8 cellular contexts compared by ENCODE assay signal in the genomic region with DNA sequence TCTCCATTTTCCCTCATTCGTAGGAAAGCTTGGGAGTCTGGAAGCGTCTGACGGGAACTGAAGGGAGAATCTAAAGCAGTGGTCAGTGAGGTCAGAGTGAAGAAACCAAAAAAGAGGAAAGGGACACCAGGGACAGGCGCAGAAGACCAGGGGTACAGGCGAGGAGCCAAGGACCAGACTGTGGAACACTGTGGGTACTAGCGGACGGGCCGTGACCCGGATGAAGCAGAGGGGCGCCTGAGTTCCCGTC. TPM values are rescaled to one million over a fixed set of nuclear protein-coding genes. Genes with fewer than 3 reads are reported as not detected.
DNase-seq lines count a peak whose midpoint lies in the region; ATAC-seq, FAIRE-seq and TF ChIP-seq lines count a peak whose summit lies in the region.

No MANE protein-coding gene starts in this region.

- no peaks in the 10 kb centered on the region for H3K79me2 ChIP-seq in OCI-LY1 (ENCODE audit: insufficient read depth, low read length)

- CTCF ChIA-PET in Caco-2 (lab: Charles Lee), result interaction anchor here (1.0 to 1.9 kb wide), 3 partner anchors 16 to 43 kb away, joined by 4 to 10 read pairs (median 10); no protein-coding TSS in a partner anchor

- H3K9me3 Mint-ChIP-seq in Caco-2 (ENCODE audit: unreplicated experiment), result no peaks in the 10 kb centered on the region
- no peaks in the 10 kb centered on the region for H3K9me3 Mint-ChIP-seq in endothelial cell (ENCODE audit: unreplicated experiment)

- H3K27ac ChIP-seq in OCI-LY1 (ENCODE audit: low read depth, low read length, poor library complexity, severe bottlenecking), result peak overlapping the region; percentile 58
- peak overlapping the region; percentile 95 to 98 (median 97) for H3K27ac ChIP-seq in pancreas

- BruUV-seq in Caco-2 (replicated peaks; lab: Mats Ljungman, UMichigan), result no TSS peak

- FAIRE-seq in pancreas (lab: Jason Lieb, UNC), result no peak

- H3K27me3 Mint-ChIP-seq in Caco-2 (ENCODE audit: insufficient read depth, unreplicated experiment), result no peaks in the 10 kb centered on the region
- H3K27me3 Mint-ChIP-seq in endothelial cell (ENCODE audit: unreplicated experiment), result peaks cover 21% of the 10 kb centered on the region

- H3K9me2 ChIP-seq in OCI-LY1 (ENCODE audit: low read depth, low read length), result no peaks in the 10 kb centered on the region

- H3K27ac Mint-ChIP-seq in Caco-2 (ENCODE audit: unreplicated experiment) (peak overlapping the region; percentile 93), endothelial cell (ENCODE audit: unreplicated experiment) (peak overlapping the region; percentile 99)

- ATAC-seq in pancreas (no peak), GM21723 (IDR thresholded peaks at IDR 0.05; ENCODE audit: unreplicated experiment) (no peak)

- no peaks in the 10 kb centered on the region for H4K20me1 ChIP-seq in OCI-LY1 (ENCODE audit: insufficient read depth, low read length)

- H3K36me3 Mint-ChIP-seq in Caco-2 (ENCODE audit: insufficient read depth, unreplicated experiment), result peaks cover 21% of the 10 kb centered on the region
- H3K36me3 Mint-ChIP-seq in endothelial cell (ENCODE audit: low read depth, unreplicated experiment), result peaks cover 11% of the 10 kb centered on the region

- H3K4me3 Mint-ChIP-seq in Caco-2 (ENCODE audit: unreplicated experiment), result peak overlapping the region; percentile 80
- H3K4me3 Mint-ChIP-seq in endothelial cell (ENCODE audit: unreplicated experiment), result peak overlapping the region; percentile 95

- no peaks in the 10 kb centered on the region for H3K27me3 ChIP-seq in Caco-2 (replicated peaks; ENCODE audit: control insufficient read depth, insufficient read depth, low read length)
- no peaks in the 10 kb centered on the region for H3K27me3 ChIP-seq in OCI-LY1 (ENCODE audit: insufficient read depth, low read length)
- no peaks in the 10 kb centered on the region for H3K27me3 ChIP-seq in pancreas

- peak overlapping the region; percentile 95 for H3K4me2 ChIP-seq in OCI-LY1 (ENCODE audit: low read length)

- H3K36me3 ChIP-seq in Caco-2 (ENCODE audit: control insufficient read depth, insufficient read depth, low read length) (no peaks in the 10 kb centered on the region), OCI-LY1 (ENCODE audit: insufficient read depth, low read length) (no peaks in the 10 kb centered on the region), pancreas (no peaks in the 10 kb centered on the region)

- DNase-seq in Caco-2 (no peak), endothelial cell (ENCODE audit: low spot score) (no peak), pancreas (no peak), NCI-H524 treated with DMSO at 0.1 percent for 48 hours (lab: John Stamatoyannopoulos, UW) (no peak), mucosa of gallbladder (ENCODE audit: low spot score) (no peak), NCI-H1417 (lab: John Stamatoyannopoulos, UW) (no peak)

- peak overlapping the region; percentile 81 for H3K9ac ChIP-seq in OCI-LY1 (ENCODE audit: low read length)

- no peak for TF ChIP-seq CTCF in Caco-2 (IDR thresholded peaks at IDR 0.05; ENCODE audit: insufficient read depth in 1 of 2, low read depth in 1 of 2, low read length in 1 of 2, severe bottlenecking in 1 of 2, unreplicated experiment in 1 of 2)
- TF ChIP-seq CTCF in OCI-LY1 (IDR thresholded peaks at IDR 0.05; ENCODE audit: low read length), result no peak
- no peak for TF ChIP-seq CTCF in endothelial cell (IDR thresholded peaks at IDR 0.05; ENCODE audit: unreplicated experiment)
- TF ChIP-seq CTCF in pancreas (IDR thresholded peaks at IDR 0.05), result no peak

- H3K4me1 ChIP-seq in Caco-2 (peaks cover 15% of the 10 kb centered on the region), OCI-LY1 (ENCODE audit: insufficient read depth, low read length, severe bottlenecking) (peaks cover 31% of the 10 kb centered on the region), pancreas (peaks cover 0 to 15% (median 0%) of the 10 kb centered on the region in 3 donors)

- intact Hi-C loops in Caco-2 (cut with micrococcal nuclease; ENCODE audit: unreplicated experiment) (no loop called here), pancreas (cut with DNase I) (no loop called here)

- peaks cover 4% of the 10 kb centered on the region; the same call in 1 of the 2 replicates for H3F3A ChIP-seq in OCI-LY1 (ENCODE audit: insufficient read depth, low read length)

- peak overlapping the region; percentile 91 for H3K4me3 ChIP-seq in Caco-2 (ENCODE audit: low read depth, low read length)
- peak overlapping the region; percentile 94 for H3K4me3 ChIP-seq in OCI-LY1 (ENCODE audit: low read depth, low read length, poor library complexity, severe bottlenecking)
- H3K4me3 ChIP-seq in pancreas, result peak overlapping the region; percentile 65 to 86 (median 76)

- no peak overlapping the region for H2AFZ ChIP-seq in OCI-LY1 (ENCODE audit: low read length)

- no peaks in the 10 kb centered on the region for H3K9me3 ChIP-seq in Caco-2
- H3K9me3 ChIP-seq in OCI-LY1 (ENCODE audit: low read length), result no peaks in the 10 kb centered on the region
- H3K9me3 ChIP-seq in pancreas, result no peaks in the 10 kb centered on the region

- H3K4me1 Mint-ChIP-seq in Caco-2 (ENCODE audit: low read depth, unreplicated experiment) (peaks cover 16% of the 10 kb centered on the region), endothelial cell (ENCODE audit: unreplicated experiment) (peaks cover 31% of the 10 kb centered on the region)

- POLR2A ChIA-PET in Caco-2 (lab: Charles Lee), result interaction anchor here (1.2 to 1.7 kb wide), 2 partner anchors 19 to 35 kb away, joined by 4 to 10 read pairs; a partner anchor contains a TSS

- WGBS in pancreas, 2 donors, result 0 to 2% methylated on average over 10 to 11 of the region's 11 CpGs

RNA-seq across cellular contexts. Expression of a gene that starts 0.2 kb away (rescaled TPM):
- total RNA-seq in Caco-2 (2022), result 64.9 and 65.3 TPM in 2 replicates
- 38.8 TPM for total RNA-seq in endothelial cell (ENCODE audit: unreplicated experiment)
- 10 to 100 TPM; 10.7 to 18.4 (median 15.7) TPM for total RNA-seq in pancreas
- polyA plus RNA-seq in pancreas, result 10 to 100 TPM; 34.3 to 36.8 TPM
- total RNA-seq in mucosa of gallbladder, result 31.3 TPM

RNA-seq across cellular contexts. Expression of a gene that starts 0.6 kb away (rescaled TPM):
- total RNA-seq in Caco-2 (2022) (6.2 and 7.4 TPM in 2 replicates), endothelial cell (ENCODE audit: unreplicated experiment) (35.5 TPM), pancreas (10 to 100 TPM in 5 of 6 donors, 1 to 10 TPM in 1; 9.9 to 31.1 (median 14.6) TPM), mucosa of gallbladder (43.1 TPM)
- polyA plus RNA-seq in pancreas, result 10 to 100 TPM; 69.1 to 78.6 TPM

RNA-seq across cellular contexts. Expression of a gene that starts 34.7 kb away (rescaled TPM):
- 0.11 TPM in 1 of 2 replicates, not detected in the other for total RNA-seq in Caco-2 (2022)
- 8.5 TPM for total RNA-seq in endothelial cell (ENCODE audit: unreplicated experiment)
- total RNA-seq in pancreas, result under 1 TPM; 0.19 to 0.59 (median 0.33) TPM
- 1 to 10 TPM; 1.2 to 4.1 TPM for polyA plus RNA-seq in pancreas
- total RNA-seq in mucosa of gallbladder, result 0.83 TPM

RNA-seq across cellular contexts. Expression of a gene that starts 35.2 kb away (rescaled TPM):
- total RNA-seq in Caco-2 (2022) (215 and 219 TPM in 2 replicates), endothelial cell (ENCODE audit: unreplicated experiment) (173 TPM), pancreas (100 to 1,000 TPM in 4 of 6 donors, 10 to 100 TPM in 2; 91.8 to 119 (median 102) TPM), mucosa of gallbladder (158 TPM)
- polyA plus RNA-seq in pancreas, result 100 to 1,000 TPM; 182 to 238 TPM

RNA-seq across cellular contexts. Expression of a gene that starts 47.0 kb away (rescaled TPM):
- total RNA-seq in Caco-2 (2022) (33.1 and 36.6 TPM in 2 replicates), endothelial cell (ENCODE audit: unreplicated experiment) (54.1 TPM), pancreas (10 to 100 TPM in 2 of 6 donors, 1 to 10 TPM in 4; 6.7 to 14.4 (median 8.5) TPM), mucosa of gallbladder (49.0 TPM)
- 10 to 100 TPM in 1 of 2 donors, 1 to 10 TPM in 1; 7.9 to 11.1 TPM for polyA plus RNA-seq in pancreas
